Comparison of ENCODE assay signal across 11 cellular contexts in the genomic region with DNA sequence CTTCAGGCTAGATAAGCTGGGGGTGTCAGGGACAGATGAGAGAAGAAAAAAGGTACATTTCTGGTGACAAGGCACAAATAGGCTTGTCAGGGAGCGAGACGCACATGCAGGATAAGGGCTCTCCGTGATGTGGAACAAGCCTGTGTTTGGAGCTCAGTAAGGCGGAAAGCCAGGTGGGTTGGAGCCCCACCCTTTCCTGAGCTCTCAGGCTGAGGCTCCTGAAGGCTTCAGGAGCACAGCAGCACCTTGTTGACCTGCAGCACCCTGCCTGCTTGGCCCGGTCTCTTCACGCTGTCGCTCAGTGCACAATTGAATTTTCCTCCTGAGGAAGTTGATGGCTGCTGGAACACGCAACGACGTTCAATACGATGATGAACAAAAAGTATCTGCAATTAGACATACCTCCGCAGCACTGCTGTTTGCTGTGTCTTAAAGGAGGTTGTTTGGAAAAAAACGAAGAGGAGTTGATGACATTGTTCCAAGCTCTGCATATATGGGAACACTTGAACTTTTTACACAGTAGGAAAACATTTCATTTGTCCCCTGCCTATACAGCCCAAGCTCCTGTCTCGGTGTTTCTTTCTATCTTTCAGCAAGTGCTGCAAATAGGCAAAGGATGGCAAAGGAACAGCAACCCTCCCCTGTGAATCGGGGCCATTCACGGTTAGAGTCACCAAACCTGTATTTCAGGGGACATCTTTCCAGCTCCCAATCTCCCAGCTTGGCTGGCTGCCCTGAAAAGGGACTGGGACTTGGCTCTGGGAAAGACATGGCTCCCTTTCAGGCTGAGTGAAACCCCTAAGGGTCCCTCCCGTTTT. TPM values are rescaled to one million over a fixed set of nuclear protein-coding genes. Genes with fewer than 3 reads are reported as not detected.
A peak's percentile ranks its signal among the peaks of the same experiment; 100 is the strongest.
DNase-seq lines count a peak whose midpoint lies in the region; ATAC-seq and TF ChIP-seq lines count a peak whose summit lies in the region.
"Had no signal": no experiment of that assay in that cellular context is flagged by ENCODE, and none has a peak within 500 bp of the region (broad histone marks: within the 10 kb centered on the region; RNA-seq: fewer than 3 reads in every experiment).

No MANE protein-coding gene starts in this region.

- no peaks in the 10 kb centered on the region for H4K20me1 ChIP-seq in Karpas-422 (ENCODE audit: insufficient read depth, low read depth, low read length)

- no peak overlapping the region for H2AFZ ChIP-seq in Karpas-422 (ENCODE audit: low read length)

- peak overlapping the region; percentile 82 for H3K27ac ChIP-seq in C4-2B
- H3K27ac ChIP-seq in Karpas-422 (ENCODE audit: low read length): no peak overlapping the region
- peak overlapping the region; percentile 79 to 82 for H3K27ac ChIP-seq in mucosa of rectum (ENCODE audit: low read depth in 2 of 2, low read length in 2 of 2)
- no peak overlapping the region for H3K27ac ChIP-seq in esophagus squamous epithelium
- H3K27ac ChIP-seq: thoracic aorta had no signal

- H3K4me3 ChIP-seq in Karpas-422 (ENCODE audit: low read length) (no peak overlapping the region), mucosa of rectum (ENCODE audit: low read length in 2 of 2) (peak overlapping the region in 1 of 2 donors; percentile 58), esophagus squamous epithelium (peak overlapping the region in 1 of 4 donors; percentile 12)

- H3K36me3 ChIP-seq in Karpas-422 (ENCODE audit: insufficient read depth, low read length) (no peaks in the 10 kb centered on the region), mucosa of rectum (ENCODE audit: control insufficient read depth in 2 of 2, insufficient read depth in 2 of 2, low read length in 2 of 2) (no peaks in the 10 kb centered on the region), esophagus squamous epithelium (no peaks in the 10 kb centered on the region)
- H3K36me3 ChIP-seq: thoracic aorta had no signal

- H3K4me1 ChIP-seq in Karpas-422 (ENCODE audit: low read length) (no peaks in the 10 kb centered on the region), mucosa of rectum (ENCODE audit: control insufficient read depth in 2 of 2, insufficient read depth in 2 of 2, low read length in 2 of 2) (peaks cover 20 to 25% of the 10 kb centered on the region in 2 donors), esophagus squamous epithelium (peaks cover 0 to 28% (median 7%) of the 10 kb centered on the region in 3 donors)

- H3K4me2 ChIP-seq in Karpas-422 (ENCODE audit: low read depth, low read length, poor library complexity, severe bottlenecking): no peak overlapping the region

- 31 to 57% methylated on average over 14 to 17 of the region's 17 CpGs for WGBS in esophagus squamous epithelium, 2 donors

- no peaks in the 10 kb centered on the region for H3K9me2 ChIP-seq in Karpas-422 (replicated peaks; ENCODE audit: insufficient read depth, low read length)

- H3K9ac ChIP-seq in Karpas-422 (ENCODE audit: low read length): no peak overlapping the region
- H3K9ac ChIP-seq in mucosa of rectum (ENCODE audit: low read depth in 1 of 2, low read length in 2 of 2): peak overlapping the region in 1 of 2 donors; percentile 9

- no peak for TF ChIP-seq POLR2A in esophagus squamous epithelium (IDR thresholded peaks at IDR 0.05)

- DNase-seq in Karpas-422: peak; percentile 9
- DNase-seq in cerebellar cortex (ENCODE audit: low spot score): peak; percentile 42
- DNase-seq in activated CD4-positive, alpha-beta T cell treated with anti-CD3 and anti-CD28 coated beads, Interleukin-2, amount 50 U/mL, for 1 hour: no peak
- no peak for DNase-seq in anterior cingulate cortex (lab: John Stamatoyannopoulos, UW)
- no peak for DNase-seq in esophagus squamous epithelium (lab: John Stamatoyannopoulos, UW)
- DNase-seq: activated CD4-positive, alpha-beta T cell treated with anti-CD3 and anti-CD28 coated beads, Interleukin-2, amount 10 ng/mL, durations not matched to agents 7 days and 5 days; activated gamma-delta T cell treated with Interleukin-2 at 50 U/mL for 16 hours had no signal

- H3K27me3 ChIP-seq in Karpas-422 (ENCODE audit: low read length) (no peaks in the 10 kb centered on the region), mucosa of rectum (ENCODE audit: control insufficient read depth in 2 of 2, insufficient read depth in 2 of 2, low read length in 2 of 2) (peaks cover 0 to 6% of the 10 kb centered on the region in 2 donors), esophagus squamous epithelium (peaks cover 0 to 10% (median 0%) of the 10 kb centered on the region in 4 donors)

- intact Hi-C loops in esophagus squamous epithelium (cut with DNase I): no loop called here

- TF ChIP-seq CTCF in C4-2B (conservative IDR thresholded peaks at IDR 0.05) (no peak), esophagus squamous epithelium (IDR thresholded peaks at IDR 0.05) (no peak)

- H3K9me3 ChIP-seq in Karpas-422 (ENCODE audit: low read length): no peaks in the 10 kb centered on the region
- H3K9me3 ChIP-seq in mucosa of rectum (ENCODE audit: control insufficient read depth in 2 of 2, low read length in 2 of 2): no peaks in the 10 kb centered on the region
- no peaks in the 10 kb centered on the region for H3K9me3 ChIP-seq in esophagus squamous epithelium
- H3K9me3 ChIP-seq: thoracic aorta had no signal

- H3K79me2 ChIP-seq in Karpas-422 (ENCODE audit: low read length): no peaks in the 10 kb centered on the region

- ATAC-seq in HG03095 (IDR thresholded peaks at IDR 0.05; ENCODE audit: unreplicated experiment): no peak

RNA-seq across cellular contexts. Expression of a gene that starts 29.5 kb away (rescaled TPM):
- total RNA-seq in Karpas-422 (2014; rRNA removed; shearing (Covaris generic); ENCODE audit: low replicate concordance): not detected in 2 replicates
- 1 to 10 TPM in 3 of 4 donors, under 1 TPM in 1; 0.35 to 3.6 (median 1.5) TPM for total RNA-seq in esophagus squamous epithelium
- total RNA-seq: activated CD4-positive, alpha-beta T cell treated with anti-CD3 and anti-CD28 coated beads, Interleukin-2, amount 10 ng/mL, durations not matched to agents 7 days and 5 days had no signal

Comparison
In these comparisons a context has a peak if more than half of its experiments do, and no peak if none do; other contexts are left out.
1. H3K27ac ChIP-seq: peak in C4-2B (single experiment) and mucosa of rectum (2 of 2); none in Karpas-422 (single experiment) and esophagus squamous epithelium (0 of 4).
2. DNase-seq: peak in Karpas-422 (single experiment) and cerebellar cortex (single experiment); none in activated CD4-positive, alpha-beta T cell treated with anti-CD3 and anti-CD28 coated beads, Interleukin-2, amount 50 U/mL, for 1 hour (single experiment), anterior cingulate cortex (0 of 58) and esophagus squamous epithelium (single experiment).